Comparison of ENCODE assay signal across 26 cellular contexts in genomic region chr1:209993061-209993830, GRCh38. TPM values are rescaled to one million over a fixed set of nuclear protein-coding genes. Genes with fewer than 3 reads are reported as not detected.
A peak's percentile ranks its signal among the peaks of the same experiment; 100 is the strongest.
DNase-seq lines count a peak whose midpoint lies in the region; ATAC-seq, FAIRE-seq and TF ChIP-seq lines count a peak whose summit lies in the region.
"Had no signal": no experiment of that assay in that cellular context is flagged by ENCODE, and none has a peak within 500 bp of the region (broad histone marks: within the 10 kb centered on the region; RNA-seq: fewer than 3 reads in every experiment).

No MANE protein-coding gene starts in this region.

- H3K9me3 Mint-ChIP-seq in stimulated activated effector memory CD8-positive, alpha-beta T cell treated with anti-CD3 and anti-CD28 coated beads, Interleukin-12 subunit alpha, Interleukin-12 subunit beta, amount 100 ng/mL, for 72 hours, result no peaks in the 10 kb centered on the region
- H3K9me3 Mint-ChIP-seq in MCF 10A (ENCODE audit: unreplicated experiment), result no peaks in the 10 kb centered on the region
- H3K9me3 Mint-ChIP-seq: CD8-positive, alpha-beta T cell had no signal

- no peak overlapping the region for H3K4me3 ChIP-seq in HepG2 (replicated peaks in 1 of 3; ENCODE audit: insufficient read depth in 1 of 3, low read depth in 2 of 3, low read length in 3 of 3)
- H3K4me3 ChIP-seq: BLaER1 had no signal

- in situ Hi-C loops in HepG2 (cut with HindIII; ENCODE audit: extremely low pct_ligation_motif_present, low pct_unique_long_range_greater_than_20kb), result no loop called here

- CTCF ChIA-PET in HepG2 (lab: Yijun Ruan, JAX; ENCODE audit: low intra/inter-chr PET ratio, low total read pairs) (no interaction called here), MCF 10A (lab: Yijun Ruan, JAX) (interaction anchor here (0.7 to 20.8 kb wide), 11 partner anchors 12 to 318 kb away, joined by 3 to 814 read pairs (median 9); no protein-coding TSS in a partner anchor)

- no peak for TF ChIP-seq CTCF in HepG2 (CRISPR knock-in tag; IDR thresholded peaks at IDR 0.05)
- no peak for TF ChIP-seq CTCF in MCF 10A (IDR thresholded peaks at IDR 0.05; ENCODE audit: unreplicated experiment)

- H3K27ac ChIP-seq in HepG2 (ENCODE audit: extremely low read length, insufficient read depth, low read length), result no peak overlapping the region
- H3K27ac ChIP-seq: BLaER1, HL-60 had no signal

- 26% methylated on average over 6 of the region's 9 CpGs for WGBS in HepG2 (ENCODE audit: low lambda C conversion rate)

- no peak for TF ChIP-seq RAD21 in HepG2 (CRISPR knock-in tag; IDR thresholded peaks at IDR 0.05)

- TF ChIP-seq EP300 in HepG2 (IDR thresholded peaks at IDR 0.05; ENCODE audit: low read depth in 2 of 2, low read length in 2 of 2), result no peak
- no peak for TF ChIP-seq EP300 in HepG2 (CRISPR knock-in tag; IDR thresholded peaks at IDR 0.05; ENCODE audit: borderline replicate concordance)

- intact Hi-C loops in HepG2 (cut with micrococcal nuclease; ENCODE audit: unreplicated experiment), result no loop called here
- intact Hi-C loops in MCF 10A (cut with micrococcal nuclease), result no loop called here

- no peak for TF ChIP-seq POLR2A in HepG2 (IDR thresholded peaks at IDR 0.05; ENCODE audit: insufficient read depth in 1 of 2, low read depth in 2 of 2, low read length in 2 of 2)

- H3K27me3 Mint-ChIP-seq in MCF 10A (ENCODE audit: insufficient read depth, unreplicated experiment), result peaks cover 52% of the 10 kb centered on the region

- no peaks in the 10 kb centered on the region for H3K4me1 ChIP-seq in HepG2 (ENCODE audit: insufficient read depth, low read length)

- H4K20me1 ChIP-seq in HepG2 (ENCODE audit: insufficient read depth, low read length), result no peaks in the 10 kb centered on the region
- H4K20me1 ChIP-seq: BLaER1 had no signal

- no peaks in the 10 kb centered on the region for H3K4me1 Mint-ChIP-seq in stimulated activated effector memory CD8-positive, alpha-beta T cell treated with anti-CD3 and anti-CD28 coated beads, Interleukin-12 subunit alpha, Interleukin-12 subunit beta, amount 100 ng/mL, for 72 hours
- peaks cover 11% of the 10 kb centered on the region for H3K4me1 Mint-ChIP-seq in MCF 10A (ENCODE audit: insufficient read depth, unreplicated experiment)
- H3K4me1 Mint-ChIP-seq: IgD-negative memory B cell had no signal

- H3K27me3 ChIP-seq in HepG2 (ENCODE audit: control insufficient read depth in 1 of 2, insufficient read depth in 2 of 2, low read length in 2 of 2), result no peaks in the 10 kb centered on the region
- H3K27me3 ChIP-seq: BLaER1 had no signal

- no peaks in the 10 kb centered on the region for H3K9me3 ChIP-seq in HepG2 (ENCODE audit: low read length)
- H3K9me3 ChIP-seq: BLaER1 had no signal

- BruUV-seq in HepG2 (replicated peaks; lab: Mats Ljungman, UMichigan), result no TSS peak
- no TSS peak for BruUV-seq in MCF 10A (replicated peaks; lab: Mats Ljungman, UMichigan)

- H3K27ac Mint-ChIP-seq in stimulated activated effector memory CD8-positive, alpha-beta T cell treated with anti-CD3 and anti-CD28 coated beads, Interleukin-12 subunit alpha, Interleukin-12 subunit beta, amount 100 ng/mL, for 72 hours, result no peak overlapping the region
- H3K27ac Mint-ChIP-seq in MCF 10A (ENCODE audit: low read depth, unreplicated experiment), result no peak overlapping the region
- H3K27ac Mint-ChIP-seq: CD8-positive, alpha-beta T cell; IgD-negative memory B cell had no signal

- POLR2A ChIA-PET in HepG2 (lab: Yijun Ruan, JAX) (no interaction called here), MCF 10A (lab: Yijun Ruan, JAX) (interaction anchor here (0.7 to 1.6 kb wide), 6 partner anchors 10 to 240 kb away, joined by 3 to 5 read pairs (median 3); no protein-coding TSS in a partner anchor)

- no peaks in the 10 kb centered on the region for H3K79me2 ChIP-seq in HepG2 (ENCODE audit: insufficient read depth, low read length)

- ATAC-seq in HepG2 (peak; percentile 45; the same call in 1 of the 3 replicates), GM18861 (IDR thresholded peaks at IDR 0.05; ENCODE audit: unreplicated experiment) (no peak), GM19328 (IDR thresholded peaks at IDR 0.05; ENCODE audit: unreplicated experiment) (no peak), HG03432 (IDR thresholded peaks at IDR 0.05; ENCODE audit: unreplicated experiment) (no peak)
- ATAC-seq in stimulated activated effector memory CD8-positive, alpha-beta T cell treated with anti-CD3 and anti-CD28 coated beads, Interleukin-12 subunit alpha, Interleukin-12 subunit beta, amount 100 ng/mL, for 72 hours, result peak; percentile 40
- ATAC-seq: CD8-positive, alpha-beta T cell had no signal

- H3K9ac ChIP-seq in HepG2 (ENCODE audit: insufficient read depth, low read depth, low read length), result no peak overlapping the region
- H3K9ac ChIP-seq: BLaER1, SK-N-SH had no signal

- no peak overlapping the region for H3K4me3 Mint-ChIP-seq in stimulated activated effector memory CD8-positive, alpha-beta T cell treated with anti-CD3 and anti-CD28 coated beads, Interleukin-12 subunit alpha, Interleukin-12 subunit beta, amount 100 ng/mL, for 72 hours
- no peak overlapping the region for H3K4me3 Mint-ChIP-seq in MCF 10A (ENCODE audit: unreplicated experiment)
- H3K4me3 Mint-ChIP-seq: CD8-positive, alpha-beta T cell; IgD-negative memory B cell had no signal

- FAIRE-seq in HepG2 (lab: Jason Lieb, UNC), result no peak
- FAIRE-seq: A204.1, D721Med, H54, RCC 7860 had no signal

- no peak overlapping the region for H3K4me2 ChIP-seq in HepG2 (ENCODE audit: low read depth, low read length)
- H3K4me2 ChIP-seq: BLaER1, SK-N-SH had no signal

- H3K36me3 ChIP-seq in HepG2 (replicated peaks in 1 of 2; ENCODE audit: control insufficient read depth in 1 of 2, insufficient read depth in 2 of 2, low read length in 2 of 2), result no peaks in the 10 kb centered on the region
- H3K36me3 ChIP-seq: BLaER1 had no signal

- no peak overlapping the region for H2AFZ ChIP-seq in HepG2 (ENCODE audit: low read length)

- no peaks in the 10 kb centered on the region for H3K36me3 Mint-ChIP-seq in stimulated activated effector memory CD8-positive, alpha-beta T cell treated with anti-CD3 and anti-CD28 coated beads, Interleukin-12 subunit alpha, Interleukin-12 subunit beta, amount 100 ng/mL, for 72 hours
- H3K36me3 Mint-ChIP-seq in MCF 10A (ENCODE audit: insufficient read depth, unreplicated experiment), result no peaks in the 10 kb centered on the region
- H3K36me3 Mint-ChIP-seq: CD8-positive, alpha-beta T cell had no signal

- DNase-seq in D341Med (ENCODE audit: low spot score) (peak; percentile 14), RPMI8226 (peak; percentile 34), HepG2 (ENCODE audit: low spot score) (no peak), MCF 10A (ENCODE audit: unreplicated experiment) (no peak)
- no peak for DNase-seq in stimulated activated effector memory CD8-positive, alpha-beta T cell treated with anti-CD3 and anti-CD28 coated beads, Interleukin-12 subunit alpha, Interleukin-12 subunit beta, amount 100 ng/mL, for 72 hours (ENCODE audit: low spot score in 2 of 2)
- DNase-seq: CD8-positive, alpha-beta T cell; DMS79 treated with DMSO at 0.1 percent for 48 hours; Karpas-422; MM.1S; NCI-H1092; NCI-H1436 treated with DMSO at 0.1 percent for 48 hours; NCI-H2029; NCI-H526; NK-92 treated with Interleukin-12 subunit alpha and Interleukin-12 subunit beta, amount 100 ng/mL, for 24 hours; SHP77; SK-N-SH had no signal

TF ChIP-seq in HepG2, 621 proteins besides CTCF, POLR2A, EP300 and RAD21 (continues in another document):
- TF ChIP-seq MYC (CRISPR knock-in tag; IDR thresholded peaks at IDR 0.05; ENCODE audit: borderline replicate concordance) (no peak), ZNF572 (CRISPR knock-in tag; IDR thresholded peaks at IDR 0.05) (no peak), ELF1 (CRISPR knock-in tag; IDR thresholded peaks at IDR 0.05) (no peak), ZNF777 (CRISPR knock-in tag; IDR thresholded peaks at IDR 0.05) (no peak), CAMTA2 (CRISPR knock-in tag; IDR thresholded peaks at IDR 0.05; ENCODE audit: borderline replicate concordance) (no peak), ZNF460 (CRISPR knock-in tag; IDR thresholded peaks at IDR 0.05; ENCODE audit: borderline replicate concordance) (no peak), STAT5B (CRISPR knock-in tag; IDR thresholded peaks at IDR 0.05) (no peak), SNAI1 (CRISPR knock-in tag; IDR thresholded peaks at IDR 0.05; ENCODE audit: borderline replicate concordance) (no peak), CENPT (CRISPR knock-in tag; IDR thresholded peaks at IDR 0.05; ENCODE audit: low read depth) (no peak), PHF5A (CRISPR knock-in tag; IDR thresholded peaks at IDR 0.05; ENCODE audit: low read depth, unreplicated experiment) (no peak), PAF1 (CRISPR knock-in tag; IDR thresholded peaks at IDR 0.05) (no peak), ZNF746 (CRISPR knock-in tag; IDR thresholded peaks at IDR 0.05) (no peak)

RNA-seq across cellular contexts. Expression of gene SYT14, which starts 55.2 kb away (rescaled TPM):
- total RNA-seq in HepG2 (2016; rRNA removed; fragmentation: Illumina TruSeq; extraction: Trizol) (not detected in 2 replicates), MCF 10A (2022) (0.79 and 1.4 TPM in 2 replicates)
- not detected in 2 replicates for total RNA-seq in HepG2 (2016; cell fraction: cytosol; rRNA removed; fragmentation: Illumina TruSeq; extraction: Trizol; ENCODE audit: low read depth)
- total RNA-seq in HepG2 (2016; cell fraction: insoluble cytoplasmic fraction; rRNA removed; fragmentation: Illumina TruSeq; extraction: Trizol), result not detected in 2 replicates
- not detected in 2 replicates for total RNA-seq in HepG2 (2016; cell fraction: membrane; rRNA removed; fragmentation: Illumina TruSeq; extraction: Trizol)
- not detected in 2 replicates for total RNA-seq in HepG2 (2016; cell fraction: nucleus; rRNA removed; fragmentation: Illumina TruSeq; extraction: Trizol)
- not detected in 2 replicates for polyA plus RNA-seq in HepG2 (2011; rRNA removed)
- polyA plus RNA-seq in HepG2 (2011; cell fraction: cytosol; rRNA removed), result not detected in 2 replicates
- not detected in 2 replicates for polyA plus RNA-seq in HepG2 (2011; cell fraction: nucleus; rRNA removed)
- polyA plus RNA-seq in HepG2 (2012), result not detected in 2 replicates
- polyA plus RNA-seq in HepG2 (2016; cell fraction: cytosol; fragmentation: Illumina TruSeq; extraction: Trizol; ENCODE audit: low read depth), result not detected in 2 replicates
- not detected in 2 replicates for polyA plus RNA-seq in HepG2 (2016; cell fraction: insoluble cytoplasmic fraction; fragmentation: Illumina TruSeq; extraction: Trizol; ENCODE audit: low read depth)
- polyA plus RNA-seq in HepG2 (2016; cell fraction: membrane; fragmentation: Illumina TruSeq; extraction: Trizol; ENCODE audit: low read depth), result not detected in 2 replicates
- not detected in 2 replicates for polyA plus RNA-seq in HepG2 (2016; cell fraction: nucleus; fragmentation: Illumina TruSeq; extraction: Trizol; ENCODE audit: insufficient read depth, low read depth)
- not detected in 2 replicates for polyA minus RNA-seq in HepG2 (2011; rRNA and poly(A)+ RNA removed; ENCODE audit: low replicate concordance)
- not detected in 2 replicates for polyA minus RNA-seq in HepG2 (2011; cell fraction: cytosol; rRNA and poly(A)+ RNA removed)
- polyA minus RNA-seq in HepG2 (2011; cell fraction: nucleus; rRNA and poly(A)+ RNA removed), result not detected in 2 replicates
- total RNA-seq: CD8-positive, alpha-beta T cell had no signal
- polyA plus RNA-seq: IgD-negative memory B cell had no signal

Comparison
In these comparisons a context has a peak if more than half of its experiments do, and no peak if none do; other contexts are left out.
1. DNase-seq: peak in D341Med (single experiment) and RPMI8226 (single experiment); none in HepG2 (single experiment), stimulated activated effector memory CD8-positive, alpha-beta T cell treated with anti-CD3 and anti-CD28 coated beads, Interleukin-12 subunit alpha, Interleukin-12 subunit beta, amount 100 ng/mL, for 72 hours (0 of 2) and MCF 10A (single experiment).
2. ATAC-seq: peak in HepG2 (single experiment) and stimulated activated effector memory CD8-positive, alpha-beta T cell treated with anti-CD3 and anti-CD28 coated beads, Interleukin-12 subunit alpha, Interleukin-12 subunit beta, amount 100 ng/mL, for 72 hours (single experiment); none in GM18861 (single experiment), GM19328 (single experiment) and HG03432 (single experiment).